ENCODE assay signal across 37 cellular contexts in genomic region chr17:79583475-79583874, GRCh38. TPM values are rescaled to one million over a fixed set of nuclear protein-coding genes. Genes with fewer than 3 reads are reported as not detected.
"Had no signal": no experiment of that assay in that cellular context is flagged by ENCODE, and none has a peak within 500 bp of the region (broad histone marks: within the 10 kb centered on the region; RNA-seq: fewer than 3 reads in every experiment).

No MANE protein-coding gene starts in this region.

- H3K36me3 ChIP-seq: MG63 had no signal

- H3K4me2 ChIP-seq: KMS-11 had no signal

- H3K9me3 ChIP-seq: MG63 had no signal

- H3K27ac ChIP-seq: KMS-11 had no signal

- DNase-seq: Karpas-422, Kasumi-1, MG63, MM.1S, MV-4-11, NCI-H1048, NCI-H1092, NCI-H1092 treated with DMSO at 0.1 percent for 48 hours, NCI-H1105, NCI-H1105 treated with DMSO at 0.1 percent for 48 hours, NCI-H1417, NCI-H1417 treated with DMSO at 0.1 percent for 48 hours, NCI-H1436, NCI-H1436 treated with DMSO at 0.1 percent for 48 hours, NCI-H146, NCI-H1694, NCI-H1694 treated with DMSO at 0.1 percent for 48 hours, NCI-H187, NCI-H187 treated with DMSO at 0.1 percent for 48 hours, NCI-H1930, NCI-H2029, NCI-H2029 treated with DMSO at 0.1 percent for 48 hours, NCI-H2081, NCI-H2081 treated with DMSO at 0.1 percent for 48 hours, NCI-H2107, NCI-H2171, NCI-H2171 treated with DMSO at 0.1 percent for 48 hours, NCI-H2227 treated with DMSO at 0.1 percent for 48 hours, NCI-H226, NCI-H345, NCI-H446, NCI-H446 treated with DMSO at 0.1 percent for 48 hours, NCI-H510A had no signal

- H3K4me3 ChIP-seq: MG63 had no signal

RNA-seq across cellular contexts. Expression of gene RBFOX3, which starts 27.4 kb away (rescaled TPM):
- total RNA-seq: LHCN-M2, M059J, MCF 10A had no signal
